ENCODE assay signal across 9 cellular contexts in genomic region chr17:78041401-78042179, GRCh38.
DNase-seq lines count a peak whose midpoint lies in the region; ATAC-seq and TF ChIP-seq lines count a peak whose summit lies in the region.
"Had no signal": no experiment of that assay in that cellular context is flagged by ENCODE, and none has a peak within 500 bp of the region (broad histone marks: within the 10 kb centered on the region; RNA-seq: fewer than 3 reads in every experiment).

No MANE protein-coding gene starts in this region.

- peaks cover 6% of the 10 kb centered on the region for H3K36me3 ChIP-seq in upper lobe of right lung

- peaks cover 21% of the 10 kb centered on the region for H3K4me1 Mint-ChIP-seq in activated T-cell treated with anti-CD3 and anti-CD28 coated beads, Interleukin-2, amount 50 U/mL, for 72 hours (ENCODE audit: low read depth)

- no peaks in the 10 kb centered on the region for H3K27me3 Mint-ChIP-seq in activated T-cell treated with anti-CD3 and anti-CD28 coated beads, Interleukin-2, amount 50 U/mL, for 72 hours (ENCODE audit: low read depth)

- TF ChIP-seq CTCF in upper lobe of right lung (IDR thresholded peaks at IDR 0.05), result no peak
- no peak for TF ChIP-seq CTCF in GM10266 (IDR thresholded peaks at IDR 0.05; ENCODE audit: control insufficient read depth, insufficient read depth, low read depth, missing control alignments)

- peaks cover 0 to 21% of the 10 kb centered on the region in 2 donors for H3K36me3 Mint-ChIP-seq in activated T-cell treated with anti-CD3 and anti-CD28 coated beads, Interleukin-2, amount 50 U/mL, for 72 hours (ENCODE audit: insufficient read depth in 2 of 2)

- peak overlapping the region; percentile 92 for H3K27ac ChIP-seq in upper lobe of right lung

- DNase-seq in activated T-cell treated with anti-CD3 and anti-CD28 coated beads, Interleukin-2, amount 50 U/mL, for 72 hours, result no peak
- DNase-seq in activated T-cell treated with anti-CD3 and anti-CD28 coated beads for 4 hours, result no peak
- DNase-seq in astrocyte of the hippocampus (ENCODE audit: low read depth, low spot score), result peak; percentile 31
- peak; percentile 42 for DNase-seq in left kidney (ENCODE audit: low read depth, low spot score)
- DNase-seq in upper lobe of right lung, result no peak
- DNase-seq in NCI-H1436 treated with DMSO at 0.1 percent for 48 hours (lab: John Stamatoyannopoulos, UW), result no peak
- no peak for DNase-seq in GM10266 (ENCODE audit: extremely low spot score)
- DNase-seq in ecto neural progenitor cell (ENCODE audit: low spot score), result no peak
- DNase-seq: KG1 had no signal

- ATAC-seq in activated T-cell treated with anti-CD3 and anti-CD28 coated beads, Interleukin-2, amount 50 U/mL, for 72 hours (replicated peaks in 1 of 2), result no peak
- no peak for ATAC-seq in upper lobe of right lung

- H3K4me1 ChIP-seq in upper lobe of right lung, result peaks cover 20% of the 10 kb centered on the region

- peak overlapping the region; percentile 48 to 77 for H3K4me3 Mint-ChIP-seq in activated T-cell treated with anti-CD3 and anti-CD28 coated beads, Interleukin-2, amount 50 U/mL, for 72 hours

- peak overlapping the region; percentile 51 for H3K4me3 ChIP-seq in upper lobe of right lung

- intact Hi-C loops in upper lobe of right lung (cut with DNase I), result no loop called here

- no peaks in the 10 kb centered on the region for H3K9me3 ChIP-seq in upper lobe of right lung

- no peaks in the 10 kb centered on the region for H3K27me3 ChIP-seq in upper lobe of right lung

- peak overlapping the region; percentile 15 for H3K27ac Mint-ChIP-seq in activated T-cell treated with anti-CD3 and anti-CD28 coated beads, Interleukin-2, amount 50 U/mL, for 72 hours

- peaks cover 0 to 2% of the 10 kb centered on the region in 2 donors for H3K9me3 Mint-ChIP-seq in activated T-cell treated with anti-CD3 and anti-CD28 coated beads, Interleukin-2, amount 50 U/mL, for 72 hours

Comparison
In these comparisons a context has a peak if more than half of its experiments do, and no peak if none do; other contexts are left out.
1. DNase-seq: peak in astrocyte of the hippocampus (single experiment) and left kidney (single experiment); none in activated T-cell treated with anti-CD3 and anti-CD28 coated beads, Interleukin-2, amount 50 U/mL, for 72 hours (0 of 2), activated T-cell treated with anti-CD3 and anti-CD28 coated beads for 4 hours (single experiment), upper lobe of right lung (single experiment), NCI-H1436 treated with DMSO at 0.1 percent for 48 hours (single experiment), GM10266 (single experiment) and ecto neural progenitor cell (single experiment).